9 cellular contexts compared by ENCODE assay signal in genomic region chr17:9928601-9929341, GRCh38. TPM values are rescaled to one million over a fixed set of nuclear protein-coding genes. Genes with fewer than 3 reads are reported as not detected.
DNase-seq lines count a peak whose midpoint lies in the region; ATAC-seq, FAIRE-seq and TF ChIP-seq lines count a peak whose summit lies in the region.
"Had no signal": no experiment of that assay in that cellular context is flagged by ENCODE, and none has a peak within 500 bp of the region (broad histone marks: within the 10 kb centered on the region; RNA-seq: fewer than 3 reads in every experiment).

No MANE protein-coding gene starts in this region.

- peak; percentile 64 for DNase-seq in DMS53 (lab: John Stamatoyannopoulos, UW)
- peak; percentile 69 for DNase-seq in NCI-H2171 (lab: John Stamatoyannopoulos, UW)
- DNase-seq in chondrocyte (ENCODE audit: low spot score): no peak
- DNase-seq in nephron progenitor cell: peak; percentile 70
- no peak for DNase-seq in NCI-H2107 (lab: John Stamatoyannopoulos, UW)
- no peak for DNase-seq in NOMO-1 treated with DMSO at 0.1 percent for 48 hours (lab: John Stamatoyannopoulos, UW; ENCODE audit: unreplicated experiment)
- no peak for DNase-seq in frontal cortex (ENCODE audit: low spot score in 2 of 2)

- ATAC-seq in GM21786 (IDR thresholded peaks at IDR 0.05; ENCODE audit: unreplicated experiment): no peak

- H3K4me1 Mint-ChIP-seq in chondrocyte (ENCODE audit: low read depth) (peaks cover 27% of the 10 kb centered on the region), nephron progenitor cell (peaks cover 45% of the 10 kb centered on the region)

- H3K9me3 Mint-ChIP-seq in chondrocyte (ENCODE audit: low read depth): no peaks in the 10 kb centered on the region
- H3K9me3 Mint-ChIP-seq in nephron progenitor cell: no peaks in the 10 kb centered on the region

- H3K27me3 Mint-ChIP-seq in chondrocyte (ENCODE audit: low read depth) (peaks cover 3% of the 10 kb centered on the region), nephron progenitor cell (ENCODE audit: low read depth, poor library complexity) (peaks cover 20% of the 10 kb centered on the region)

- TF ChIP-seq CTCF in chondrocyte (IDR thresholded peaks at IDR 0.05): peak; percentile 86
- TF ChIP-seq CTCF in nephron progenitor cell (IDR thresholded peaks at IDR 0.05): peak; percentile 61

- peaks cover 3% of the 10 kb centered on the region for H3K36me3 Mint-ChIP-seq in chondrocyte (ENCODE audit: low read depth)
- no peaks in the 10 kb centered on the region for H3K36me3 Mint-ChIP-seq in nephron progenitor cell (ENCODE audit: low read depth)

- peak overlapping the region; percentile 54 for H3K27ac Mint-ChIP-seq in chondrocyte (ENCODE audit: unreplicated experiment)
- H3K27ac Mint-ChIP-seq in nephron progenitor cell: no peak overlapping the region

- H3K4me3 Mint-ChIP-seq in chondrocyte (ENCODE audit: unreplicated experiment) (no peak overlapping the region), nephron progenitor cell (no peak overlapping the region)

- FAIRE-seq in frontal cortex (lab: Jason Lieb, UNC): no peak
- FAIRE-seq: endometrium had no signal

RNA-seq across cellular contexts. Expression of gene RCVRN, which starts 23.7 kb away (rescaled TPM):
- total RNA-seq in chondrocyte (not detected in 3 replicates), frontal cortex (under 0.01 TPM)

Comparison
In these comparisons a context has a peak if more than half of its experiments do, and no peak if none do; other contexts are left out.
1. DNase-seq: peak in DMS53 (single experiment), NCI-H2171 (single experiment) and nephron progenitor cell (single experiment); none in chondrocyte (single experiment), NCI-H2107 (single experiment), NOMO-1 treated with DMSO at 0.1 percent for 48 hours (single experiment) and frontal cortex (0 of 2).